ENCODE assay signal across 21 cellular contexts in genomic region chr9:115964710-115965347, GRCh38.
DNase-seq lines count a peak whose midpoint lies in the region; ATAC-seq, FAIRE-seq and TF ChIP-seq lines count a peak whose summit lies in the region.
"Had no signal": no experiment of that assay in that cellular context is flagged by ENCODE, and none has a peak within 500 bp of the region (broad histone marks: within the 10 kb centered on the region; RNA-seq: fewer than 3 reads in every experiment).

No MANE protein-coding gene starts in this region.

- POLR2A ChIA-PET in A549 (lab: Yijun Ruan, JAX): no interaction called here

- no peaks in the 10 kb centered on the region for H3K79me2 ChIP-seq in GM23248 (ENCODE audit: insufficient read depth)
- H3K79me2 ChIP-seq in osteoblast (ENCODE audit: insufficient read depth, low read length): no peaks in the 10 kb centered on the region

- DNase-seq in A549 (ENCODE audit: low read depth in 1 of 2, low spot score in 1 of 2) (no peak), GM23248 (peak; percentile 11), SK-N-MC (ENCODE audit: low read depth, low spot score) (peak; percentile 96), osteoblast (ENCODE audit: insufficient read length, low spot score, missing footprints) (no peak), NCI-H748 treated with DMSO at 0.1 percent for 48 hours (lab: John Stamatoyannopoulos, UW) (no peak), HAP-1 (ENCODE audit: low spot score in 2 of 2) (no peak)
- DNase-seq: CD4-positive, CD25-positive, alpha-beta regulatory T cell; NCI-H1105; NCI-H2029 treated with DMSO at 0.1 percent for 48 hours; NCI-H2171; NCI-H345; NCI-H524 treated with DMSO at 0.1 percent for 48 hours; OCI-M1; T-helper 2 cell had no signal

- no peak for FAIRE-seq in A549 (lab: Jason Lieb, UNC)
- FAIRE-seq: A204.1, GM12891, H1, RCC 7860 had no signal

- peak overlapping the region; percentile 50 to 73 for H3K27ac ChIP-seq in A549
- no peak overlapping the region for H3K27ac ChIP-seq in GM23248
- H3K27ac ChIP-seq in SK-N-MC: peak overlapping the region; percentile 97
- no peak overlapping the region for H3K27ac ChIP-seq in osteoblast (ENCODE audit: low read depth, low read length)
- H3K27ac ChIP-seq: KMS-11 had no signal

- no peaks in the 10 kb centered on the region for H3K9me2 ChIP-seq in GM23248 (ENCODE audit: insufficient read depth)

- H3K4me1 ChIP-seq in A549: peaks cover 10% of the 10 kb centered on the region; the same call in 1 of the 3 replicates
- H3K4me1 ChIP-seq in GM23248 (ENCODE audit: insufficient read depth): no peaks in the 10 kb centered on the region
- H3K4me1 ChIP-seq in osteoblast (ENCODE audit: insufficient read depth, low read length): no peaks in the 10 kb centered on the region
- no peaks in the 10 kb centered on the region for H3K4me1 ChIP-seq in HAP-1

- H3K4me3 ChIP-seq in A549 (no peak overlapping the region), GM23248 (no peak overlapping the region), SK-N-MC (peak overlapping the region; percentile 71), osteoblast (ENCODE audit: insufficient read depth, low read length) (no peak overlapping the region), HAP-1 (no peak overlapping the region)

- no peak for TF ChIP-seq POLR2A in A549 (IDR thresholded peaks at IDR 0.05; ENCODE audit: low read length)

- CTCF ChIA-PET in A549 (lab: Yijun Ruan, JAX): no interaction called here

- WGBS in A549 (ENCODE audit: missing lambda C conversion rate): 96% methylated on average over 3 of the region's 3 CpGs
- 56 to 73% methylated on average over 3 of the region's 3 CpGs for WGBS in GM23248 (ENCODE audit: low coverage in 1 of 2, low lambda C conversion rate in 2 of 2, missing lambda C conversion rate in 2 of 2), 2 experiments

- TF ChIP-seq CTCF in A549 (IDR thresholded peaks at IDR 0.05): no peak
- TF ChIP-seq CTCF in osteoblast (IDR thresholded peaks at IDR 0.05; ENCODE audit: extremely low read depth, low read depth, low read length): no peak

- no peak overlapping the region for H3K9ac ChIP-seq in GM23248
- peak overlapping the region; percentile 60 for H3K9ac ChIP-seq in SK-N-MC (ENCODE audit: insufficient read length)
- H3K9ac ChIP-seq: KMS-11 had no signal

- in situ Hi-C loops in GM23248 (cut with MboI): no loop called here
- in situ Hi-C loops in HAP-1 (cut with MboI; ENCODE audit: low sequenced_read_pairs): no loop called here

- ATAC-seq in A549 (no peak), GM21723 (IDR thresholded peaks at IDR 0.05; ENCODE audit: unreplicated experiment) (no peak)
- ATAC-seq: Right ventricle myocardium inferior had no signal

- H3K9me3 ChIP-seq in A549 (peaks cover 25% of the 10 kb centered on the region), GM23248 (ENCODE audit: low read depth) (no peaks in the 10 kb centered on the region), SK-N-MC (ENCODE audit: low read depth, low read length) (no peaks in the 10 kb centered on the region), osteoblast (ENCODE audit: low read depth, low read length) (no peaks in the 10 kb centered on the region), HAP-1 (no peaks in the 10 kb centered on the region)

- H3K36me3 ChIP-seq in GM23248 (ENCODE audit: low read depth) (no peaks in the 10 kb centered on the region), SK-N-MC (ENCODE audit: insufficient read depth, low read length) (no peaks in the 10 kb centered on the region), osteoblast (ENCODE audit: insufficient read depth, low read length) (no peaks in the 10 kb centered on the region), HAP-1 (replicated peaks) (no peaks in the 10 kb centered on the region)

- no peaks in the 10 kb centered on the region for H3F3A ChIP-seq in GM23248 (ENCODE audit: insufficient read depth)

- H3K4me2 ChIP-seq in A549 (no peak overlapping the region), GM23248 (ENCODE audit: unreplicated experiment) (no peak overlapping the region), osteoblast (ENCODE audit: insufficient read depth, low read length) (no peak overlapping the region)
- H3K4me2 ChIP-seq: KMS-11 had no signal

- H4K20me1 ChIP-seq in GM23248 (ENCODE audit: insufficient read depth): no peaks in the 10 kb centered on the region
- H4K20me1 ChIP-seq in osteoblast (ENCODE audit: insufficient read depth, low read length): no peaks in the 10 kb centered on the region

- no peak for TF ChIP-seq RAD21 in A549 (conservative IDR thresholded peaks at IDR 0.05 in 1 of 2, IDR thresholded peaks at IDR 0.05 in 1 of 2)

- H3K27me3 ChIP-seq in GM23248 (replicated peaks; ENCODE audit: insufficient read depth) (no peaks in the 10 kb centered on the region), osteoblast (ENCODE audit: insufficient read depth, low read length) (no peaks in the 10 kb centered on the region), HAP-1 (ENCODE audit: low read depth) (no peaks in the 10 kb centered on the region)

- TF ChIP-seq EP300 in A549 (IDR thresholded peaks at IDR 0.05): no peak

- H2AFZ ChIP-seq in GM23248 (no peak overlapping the region), osteoblast (ENCODE audit: low read length) (peak overlapping the region; percentile 28)

TF ChIP-seq in A549, 52 proteins besides CTCF, POLR2A, EP300 and RAD21:
- TF ChIP-seq FOSL2 (IDR thresholded peaks at IDR 0.05): no peak
- TF ChIP-seq FOSL2 (CRISPR knock-in tag; IDR thresholded peaks at IDR 0.05): no peak
- TF ChIP-seq MAFK (IDR thresholded peaks at IDR 0.05; ENCODE audit: partially characterized antibody): peak; percentile 61
- TF ChIP-seq HOXB13 (CRISPR knock-in tag; IDR thresholded peaks at IDR 0.05; ENCODE audit: low read depth): no peak
- TF ChIP-seq MAX (IDR thresholded peaks at IDR 0.05): no peak
- peak; percentile 31; the same call in 1 of the 2 replicates for TF ChIP-seq NFE2L2 (conservative IDR thresholded peaks at IDR 0.05; ENCODE audit: low read length)
- TF ChIP-seq BCL3 (IDR thresholded peaks at IDR 0.05): no peak

Comparison
In these comparisons a context has a peak if more than half of its experiments do, and no peak if none do; other contexts are left out.
1. DNase-seq: peak in GM23248 (single experiment) and SK-N-MC (single experiment); none in A549 (0 of 2), osteoblast (single experiment), NCI-H748 treated with DMSO at 0.1 percent for 48 hours (single experiment) and HAP-1 (0 of 2).
2. H3K27ac ChIP-seq: peak in A549 (2 of 2) and SK-N-MC (single experiment); none in GM23248 (single experiment) and osteoblast (single experiment).